ENCODE assay signal across 8 cellular contexts in the genomic region with DNA sequence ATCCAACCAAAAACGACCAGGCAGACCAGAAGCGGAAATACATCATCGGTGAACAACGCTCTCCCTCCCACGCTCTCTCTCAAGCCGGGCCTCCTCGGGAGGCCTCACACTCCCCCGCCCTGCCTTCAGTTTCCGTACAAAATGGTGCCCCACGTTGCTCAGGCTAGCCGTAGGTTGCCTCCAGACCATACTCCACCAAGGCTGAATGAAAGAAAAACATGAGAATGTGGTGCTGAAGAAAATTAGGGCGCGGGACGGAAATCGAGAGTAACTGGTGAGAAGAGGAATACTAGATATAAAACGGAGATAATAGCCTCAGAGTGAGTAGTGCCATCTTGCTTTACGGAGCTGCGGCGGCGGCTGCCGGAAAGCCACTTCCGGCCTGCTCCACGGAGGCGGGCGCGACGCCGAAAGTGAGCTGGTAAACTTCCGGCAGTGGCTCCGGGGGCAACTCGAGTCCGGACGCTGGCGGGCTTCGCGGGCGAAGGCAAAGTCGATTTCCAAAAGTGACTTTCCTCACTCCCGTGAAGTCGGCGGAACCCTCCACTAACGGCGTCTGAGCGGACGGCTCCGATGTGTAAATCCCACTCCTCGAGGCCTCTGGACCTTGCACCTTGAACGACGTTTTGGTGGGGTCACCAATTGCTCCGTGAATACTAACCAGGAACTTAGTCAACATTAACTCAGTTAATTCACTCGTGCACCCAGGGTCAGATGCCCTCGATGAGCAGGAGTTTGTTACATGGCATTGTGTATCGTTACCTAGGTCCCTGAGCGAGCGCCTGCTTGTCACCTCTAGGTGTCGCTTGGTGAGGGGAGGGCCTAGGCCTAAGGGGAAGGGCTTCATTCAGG. TPM values are rescaled to one million over a fixed set of nuclear protein-coding genes. Genes with fewer than 3 reads are reported as not detected.
DNase-seq lines count a peak whose midpoint lies in the region; ATAC-seq and TF ChIP-seq lines count a peak whose summit lies in the region.

SH3BP5L (minus strand) TSS at position 7 of the 852 bp plus-strand sequence. CDS start 980 bp downstream, outside the sequence.

- H3K36me3 ChIP-seq in thymus (ENCODE audit: control insufficient read depth, insufficient read depth), result peaks cover 13% of the 10 kb centered on the region

- H3K27me3 ChIP-seq in thymus (ENCODE audit: control insufficient read depth, insufficient read depth), result no peaks in the 10 kb centered on the region

- H3K4me3 Mint-ChIP-seq in osteocyte (ENCODE audit: unreplicated experiment), result peak within 1 kb of the TSS; percentile 98

- H3K36me3 Mint-ChIP-seq in activated naive CD4-positive, alpha-beta T cell treated with anti-CD3 and anti-CD28 coated beads, Interleukin-2, amount 50 U/mL, for 72 hours, result peaks cover 13 to 17% of the 10 kb centered on the region in 2 donors
- peaks cover 7% of the 10 kb centered on the region for H3K36me3 Mint-ChIP-seq in osteocyte (ENCODE audit: unreplicated experiment)

- peaks cover 2% of the 10 kb centered on the region for H3K27me3 Mint-ChIP-seq in osteocyte (ENCODE audit: unreplicated experiment)

- under 1% methylated on average over 56 of the region's 56 CpGs for WGBS in thymus

- no peaks in the 10 kb centered on the region for H3K9me3 Mint-ChIP-seq in activated naive CD4-positive, alpha-beta T cell treated with anti-CD3 and anti-CD28 coated beads, Interleukin-2, amount 50 U/mL, for 72 hours
- no peaks in the 10 kb centered on the region for H3K9me3 Mint-ChIP-seq in osteocyte (ENCODE audit: unreplicated experiment)

- DNase-seq in GM12864 (ENCODE audit: low read depth), result peak; percentile 93
- peak; percentile 99 for DNase-seq in NCI-H1092 treated with DMSO at 0.1 percent for 48 hours (lab: John Stamatoyannopoulos, UW)
- DNase-seq in SKM-1 (lab: John Stamatoyannopoulos, UW; ENCODE audit: unreplicated experiment), result peak; percentile 98
- DNase-seq in activated naive CD4-positive, alpha-beta T cell treated with anti-CD3 and anti-CD28 coated beads, Interleukin-2, amount 50 U/mL, for 72 hours (ENCODE audit: low spot score in 2 of 2), result peak; percentile 84 to 91
- peak; percentile 94 for DNase-seq in glomerular visceral epithelial cell (ENCODE audit: extremely low spot score)
- peak; percentile 95 for DNase-seq in osteocyte (ENCODE audit: extremely low spot score, unreplicated experiment)

- H3K4me3 ChIP-seq in GM12864 (ENCODE audit: low read depth, low read length) (peak within 1 kb of the TSS; percentile 87), thymus (ENCODE audit: low read length) (peak within 1 kb of the TSS; percentile 70)

- peak within 1 kb of the TSS; percentile 98 for H3K27ac ChIP-seq in thymus (ENCODE audit: low read depth)

- TF ChIP-seq CTCF in GM12864 (IDR thresholded peaks at IDR 0.05; ENCODE audit: low read depth, low read length, missing control alignments), result peak; percentile 81
- peak; percentile 72 for TF ChIP-seq CTCF in osteocyte (IDR thresholded peaks at IDR 0.05)

- no peaks in the 10 kb centered on the region for H3K9me3 ChIP-seq in thymus (ENCODE audit: control insufficient read depth)

- peaks cover 51% of the 10 kb centered on the region for H3K4me1 Mint-ChIP-seq in osteocyte (ENCODE audit: unreplicated experiment)

- peaks cover 31% of the 10 kb centered on the region for H3K4me1 ChIP-seq in thymus (ENCODE audit: control insufficient read depth, insufficient read depth, low read length)

- ATAC-seq in HG02623 (IDR thresholded peaks at IDR 0.05; ENCODE audit: unreplicated experiment), result peak; percentile 91
- peak; percentile 87 to 90 for ATAC-seq in activated naive CD4-positive, alpha-beta T cell treated with anti-CD3 and anti-CD28 coated beads, Interleukin-2, amount 50 U/mL, for 72 hours

- H3K27ac Mint-ChIP-seq in activated naive CD4-positive, alpha-beta T cell treated with anti-CD3 and anti-CD28 coated beads, Interleukin-2, amount 50 U/mL, for 72 hours, result peak within 1 kb of the TSS; percentile 97 to 99
- H3K27ac Mint-ChIP-seq in osteocyte (ENCODE audit: unreplicated experiment), result peak within 1 kb of the TSS; percentile 99

RNA-seq across cellular contexts. Expression of gene SH3BP5L, which starts in this region (rescaled TPM):
- 10 to 100 TPM; 19.3 to 33.9 TPM for total RNA-seq in activated naive CD4-positive, alpha-beta T cell treated with anti-CD3 and anti-CD28 coated beads, Interleukin-2, amount 50 U/mL, for 72 hours
- 32.4 and 33.2 TPM in 2 replicates for total RNA-seq in osteocyte
- 15.0 TPM for polyA plus RNA-seq in thymus

Comparison
In these comparisons a context has a peak if more than half of its experiments do, and no peak if none do; other contexts are left out.
1. Peak in every context shown above with its lines: DNase-seq, ATAC-seq, H3K4me3 ChIP-seq and H3K27ac ChIP-seq.